In genomic region chr6:28587746-28588075, GRCh38 we compare ENCODE assay signal across 9 cellular contexts.
DNase-seq lines count a peak whose midpoint lies in the region; ATAC-seq, FAIRE-seq and TF ChIP-seq lines count a peak whose summit lies in the region.
"Had no signal": no experiment of that assay in that cellular context is flagged by ENCODE, and none has a peak within 500 bp of the region (broad histone marks: within the 10 kb centered on the region; RNA-seq: fewer than 3 reads in every experiment).

No MANE protein-coding gene starts in this region.

- peak overlapping the region in 54 of 59 donors; percentile 7 to 91 (median 73) for H3K27ac ChIP-seq in dorsolateral prefrontal cortex

- H3K9me3 Mint-ChIP-seq in natural killer cell, result peaks cover 0 to 3% of the 10 kb centered on the region in 2 donors

- H3K27me3 ChIP-seq in BE2C, result no peaks in the 10 kb centered on the region
- peaks cover 0 to 87% (median 28%) of the 10 kb centered on the region in 45 donors for H3K27me3 ChIP-seq in dorsolateral prefrontal cortex

- DNase-seq in BE2C (no peak), M059J (ENCODE audit: low read depth) (peak; percentile 37), dorsolateral prefrontal cortex (peak in 2 of 10 donors; percentile 31 to 34), natural killer cell (no peak), NCI-H1417 (lab: John Stamatoyannopoulos, UW) (no peak), GM19239 (ENCODE audit: insufficient read length, low spot score) (no peak), GOT3 (lab: John Stamatoyannopoulos, UW) (no peak)
- no peak for DNase-seq in activated CD4-positive, CD25-positive, alpha-beta regulatory T cell (lab: John Stamatoyannopoulos, UW)
- DNase-seq: SW 1271 had no signal

- no peaks in the 10 kb centered on the region for H3K9me3 ChIP-seq in BE2C

- peak overlapping the region; percentile 49 for H3K4me3 Mint-ChIP-seq in natural killer cell

- H3K36me3 ChIP-seq in BE2C, result no peaks in the 10 kb centered on the region

- H3K36me3 Mint-ChIP-seq in natural killer cell, result peaks cover 25% of the 10 kb centered on the region

- no peak for ATAC-seq in natural killer cell

- intact Hi-C loops in dorsolateral prefrontal cortex (cut with DNase I), result no loop called here
- intact Hi-C loops in natural killer cell (cut with micrococcal nuclease), result no loop called here

- H3K27ac Mint-ChIP-seq in natural killer cell, result no peak overlapping the region

- H3K4me1 ChIP-seq in BE2C, result peaks cover 3% of the 10 kb centered on the region; the same call in 1 of the 2 replicates

- no peak for TF ChIP-seq CTCF in BE2C (IDR thresholded peaks at IDR 0.05; ENCODE audit: low read depth, low read length)
- no peak for TF ChIP-seq CTCF in dorsolateral prefrontal cortex (IDR thresholded peaks at IDR 0.05 in 54 of 56, conservative IDR thresholded peaks at IDR 0.05 in 2 of 56; ENCODE audit: low read depth in 1 of 56, partially characterized antibody in 56 of 56)
- TF ChIP-seq CTCF in natural killer cell (IDR thresholded peaks at IDR 0.05), result no peak

- peaks cover 55 to 94% of the 10 kb centered on the region in 2 donors for H3K27me3 Mint-ChIP-seq in natural killer cell (ENCODE audit: low read depth in 2 of 2)

- H3K4me3 ChIP-seq in BE2C (ENCODE audit: low read depth, low read length) (peak overlapping the region; percentile 84), dorsolateral prefrontal cortex (peak overlapping the region; percentile 37 to 79 (median 59))

- FAIRE-seq in GM19239 (lab: Jason Lieb, UNC), result no peak

- H3K4me1 Mint-ChIP-seq in natural killer cell, result peaks cover 16% of the 10 kb centered on the region in 2 donors
